In the genomic region with DNA sequence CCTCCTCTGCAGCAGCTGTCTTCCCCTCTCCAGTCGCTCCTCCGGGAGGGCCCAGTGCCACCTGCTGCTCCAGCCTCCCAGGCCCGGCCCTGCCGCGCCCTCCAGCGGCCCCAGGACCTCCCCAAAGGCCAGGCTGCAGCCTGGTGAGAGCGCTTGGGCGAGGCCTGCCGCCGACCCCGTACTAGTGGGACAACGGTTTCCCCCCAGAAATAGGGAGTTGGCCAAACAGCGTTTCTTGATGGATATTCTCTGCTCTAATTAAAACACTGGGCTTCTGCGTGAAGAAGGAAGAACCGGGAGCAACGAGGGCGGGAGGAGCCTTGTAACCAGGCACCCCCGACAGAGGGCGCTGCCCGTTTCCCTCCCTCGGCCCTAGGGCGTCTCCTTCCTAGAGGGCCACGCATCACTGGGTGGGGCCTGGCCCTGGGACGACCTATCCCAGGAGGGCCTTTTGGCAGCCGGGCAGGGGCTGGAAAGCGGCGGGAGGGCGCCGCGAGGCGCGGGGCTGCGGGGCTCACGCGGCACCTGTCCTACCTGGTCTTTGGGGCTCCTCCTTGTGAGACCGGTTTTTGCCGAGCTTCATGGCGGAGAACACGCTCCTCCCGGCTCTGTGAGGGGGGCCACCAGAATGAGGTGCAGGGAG, we compare ENCODE assay signal across 8 cellular contexts. TPM values are rescaled to one million over a fixed set of nuclear protein-coding genes. Genes with fewer than 3 reads are reported as not detected.
A peak's percentile ranks its signal among the peaks of the same experiment; 100 is the strongest.
DNase-seq lines count a peak whose midpoint lies in the region; TF ChIP-seq lines count a peak whose summit lies in the region.

No MANE protein-coding gene starts in this region.

- H4K20me1 ChIP-seq in OCI-LY1 (ENCODE audit: insufficient read depth, low read length): no peaks in the 10 kb centered on the region

- H3K9ac ChIP-seq in OCI-LY1 (ENCODE audit: low read length): no peak overlapping the region; the same call in 1 of the 2 replicates

- H2AFZ ChIP-seq in OCI-LY1 (ENCODE audit: low read length): no peak overlapping the region

- H3K27me3 ChIP-seq in OCI-LY1 (ENCODE audit: insufficient read depth, low read length): no peaks in the 10 kb centered on the region; the same call in 1 of the 2 replicates

- H3K9me2 ChIP-seq in OCI-LY1 (ENCODE audit: low read depth, low read length): no peaks in the 10 kb centered on the region

- no peak overlapping the region for H3K27ac ChIP-seq in OCI-LY1 (ENCODE audit: low read depth, low read length, poor library complexity, severe bottlenecking)

- H3F3A ChIP-seq in OCI-LY1 (ENCODE audit: insufficient read depth, low read length): no peaks in the 10 kb centered on the region

- no peaks in the 10 kb centered on the region for H3K79me2 ChIP-seq in OCI-LY1 (ENCODE audit: insufficient read depth, low read length)

- H3K9me3 ChIP-seq in OCI-LY1 (ENCODE audit: low read length): no peaks in the 10 kb centered on the region

- H3K36me3 ChIP-seq in OCI-LY1 (ENCODE audit: insufficient read depth, low read length): no peaks in the 10 kb centered on the region

- peaks cover 5% of the 10 kb centered on the region for H3K4me1 ChIP-seq in OCI-LY1 (ENCODE audit: insufficient read depth, low read length, severe bottlenecking)

- DNase-seq in HUDEP-2 (lab: John Stamatoyannopoulos, UW; ENCODE audit: unreplicated experiment in 76 of 76) (peak in 69 of 76 experiments; percentile 4 to 80 (median 58)), activated T-cell treated with anti-CD3 and anti-CD28 coated beads for 48 hours (ENCODE audit: low read depth) (peak; percentile 84), fibroblast of gingiva (ENCODE audit: low read depth) (peak; percentile 15), myocyte (ENCODE audit: low read depth) (peak; percentile 89), cortex of kidney (lab: John Stamatoyannopoulos, UW) (no peak)
- DNase-seq in stimulated activated CD8-positive, alpha-beta memory T cell treated with anti-CD3 and anti-CD28 coated beads, Interleukin-7, amount 100 ng/mL, for 24 hours (ENCODE audit: low read depth): peak; percentile 80

- H3K4me2 ChIP-seq in OCI-LY1 (ENCODE audit: low read length): peak overlapping the region; percentile 63

- TF ChIP-seq CTCF in GM12872 (IDR thresholded peaks at IDR 0.05; ENCODE audit: insufficient read depth, low read depth, low read length) (peak; percentile 89), OCI-LY1 (IDR thresholded peaks at IDR 0.05; ENCODE audit: low read length) (peak; percentile 94)

- peak overlapping the region; percentile 52 for H3K4me3 ChIP-seq in OCI-LY1 (ENCODE audit: low read depth, low read length, poor library complexity, severe bottlenecking)

RNA-seq across cellular contexts. Expression of a gene that starts 25.4 kb away (rescaled TPM):
- total RNA-seq in myocyte: 33.8 and 42.5 TPM in 2 replicates
- 0.96 TPM for polyA plus RNA-seq in myocyte (2012)
